ENCODE assay signal across 9 cellular contexts in the genomic region with DNA sequence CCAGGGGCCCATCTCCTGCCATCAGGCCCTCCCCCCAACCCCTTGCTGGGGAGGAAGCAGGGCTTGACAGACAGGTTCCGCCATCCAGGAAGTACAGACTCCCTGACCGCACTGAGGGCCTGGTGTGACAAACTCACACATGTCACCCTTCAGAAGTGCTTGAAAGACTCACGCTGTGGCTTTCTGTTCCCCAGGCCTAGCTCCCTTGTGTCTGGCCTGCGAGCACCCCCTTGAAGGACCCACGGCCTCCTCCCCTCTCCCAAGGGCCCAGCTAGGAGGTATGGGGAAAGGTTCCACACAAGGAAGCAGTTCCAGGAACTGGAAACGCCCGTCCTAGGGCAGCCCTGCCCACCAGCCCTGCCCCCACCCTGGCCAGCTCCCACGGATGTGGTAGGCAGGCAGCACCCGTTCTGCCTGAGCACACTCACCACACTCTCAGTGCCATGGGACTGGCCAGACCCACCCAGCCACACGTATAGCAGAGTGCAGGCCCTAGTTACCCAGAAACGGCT. TPM values are rescaled to one million over a fixed set of nuclear protein-coding genes. Genes with fewer than 3 reads are reported as not detected.
DNase-seq lines count a peak whose midpoint lies in the region; ATAC-seq and TF ChIP-seq lines count a peak whose summit lies in the region.
"Had no signal": no experiment of that assay in that cellular context is flagged by ENCODE, and none has a peak within 500 bp of the region (broad histone marks: within the 10 kb centered on the region; RNA-seq: fewer than 3 reads in every experiment).

No MANE protein-coding gene starts in this region.

- no peak for TF ChIP-seq CTCF in DOHH2 (IDR thresholded peaks at IDR 0.05; ENCODE audit: low read depth, low read length, poor library complexity, severe bottlenecking)

- H3K9me3 Mint-ChIP-seq in activated CD8-positive, alpha-beta T cell treated with anti-CD3 and anti-CD28 coated beads, Interleukin-2, amount 10 ng/mL, durations not matched to agents 7 days and 5 days (ENCODE audit: insufficient read depth) = no peaks in the 10 kb centered on the region

- no peaks in the 10 kb centered on the region for H3K27me3 Mint-ChIP-seq in activated CD8-positive, alpha-beta T cell treated with anti-CD3 and anti-CD28 coated beads, Interleukin-2, amount 10 ng/mL, durations not matched to agents 7 days and 5 days (ENCODE audit: low read depth)

- peak overlapping the region; percentile 97 for H3K27ac Mint-ChIP-seq in activated CD8-positive, alpha-beta T cell treated with anti-CD3 and anti-CD28 coated beads, Interleukin-2, amount 10 ng/mL, durations not matched to agents 7 days and 5 days

- peak overlapping the region; percentile 85 for H3K27ac ChIP-seq in DOHH2 (ENCODE audit: low read depth, low read length)

- peak overlapping the region; percentile 37 for H3K9ac ChIP-seq in skeletal muscle satellite cell (ENCODE audit: low read depth, low read length)

- H3K9me2 ChIP-seq in DOHH2 (replicated peaks; ENCODE audit: control insufficient read depth, low read length) = no peaks in the 10 kb centered on the region

- POLR2A ChIA-PET in activated CD8-positive, alpha-beta T cell treated with anti-CD3 and anti-CD28 coated beads, Interleukin-2, amount 10 ng/mL, durations not matched to agents 7 days and 5 days (lab: Charles Lee) = interaction anchor here (1.0 to 2.3 kb wide), 7 partner anchors 9 to 165 kb away, joined by 3 to 17 read pairs (median 6); a partner anchor contains a TSS

- peak; percentile 57 for DNase-seq in LHCN-M2 (ENCODE audit: low read depth)
- DNase-seq in activated CD8-positive, alpha-beta T cell treated with anti-CD3 and anti-CD28 coated beads, Interleukin-2, amount 10 ng/mL, durations not matched to agents 7 days and 5 days = peak; percentile 93
- DNase-seq in germinal center (ENCODE audit: low spot score) = peak; percentile 84
- no peak for DNase-seq in NCI-H2107 (lab: John Stamatoyannopoulos, UW)
- no peak for DNase-seq in SHP77 (lab: John Stamatoyannopoulos, UW)

- H3K79me2 ChIP-seq in DOHH2 (ENCODE audit: control insufficient read depth, low read length) = peaks cover 70% of the 10 kb centered on the region

- peak; percentile 60 for ATAC-seq in GM21619 (IDR thresholded peaks at IDR 0.05; ENCODE audit: unreplicated experiment)
- peak; percentile 81 for ATAC-seq in activated CD8-positive, alpha-beta T cell treated with anti-CD3 and anti-CD28 coated beads, Interleukin-2, amount 10 ng/mL, durations not matched to agents 7 days and 5 days

- H3K4me3 Mint-ChIP-seq in activated CD8-positive, alpha-beta T cell treated with anti-CD3 and anti-CD28 coated beads, Interleukin-2, amount 10 ng/mL, durations not matched to agents 7 days and 5 days = peak overlapping the region; percentile 74

- H3K36me3 Mint-ChIP-seq in activated CD8-positive, alpha-beta T cell treated with anti-CD3 and anti-CD28 coated beads, Interleukin-2, amount 10 ng/mL, durations not matched to agents 7 days and 5 days (ENCODE audit: low read depth) = peaks cover 83% of the 10 kb centered on the region

- no peaks in the 10 kb centered on the region for H3K27me3 ChIP-seq in DOHH2 (ENCODE audit: control insufficient read depth, low read length)
- no peaks in the 10 kb centered on the region for H3K27me3 ChIP-seq in skeletal muscle satellite cell (ENCODE audit: control insufficient read depth, insufficient read depth, low read length)
- H3K27me3 ChIP-seq: tibial artery had no signal

- H3F3A ChIP-seq in DOHH2 (ENCODE audit: control insufficient read depth, insufficient read depth) = peaks cover 21% of the 10 kb centered on the region

- no peaks in the 10 kb centered on the region for H3K9me3 ChIP-seq in DOHH2 (ENCODE audit: control insufficient read depth, insufficient read depth, low read length)
- no peaks in the 10 kb centered on the region for H3K9me3 ChIP-seq in skeletal muscle satellite cell (replicated peaks; ENCODE audit: low read length)
- H3K9me3 ChIP-seq: tibial artery had no signal

- CTCF ChIA-PET in activated CD8-positive, alpha-beta T cell treated with anti-CD3 and anti-CD28 coated beads, Interleukin-2, amount 10 ng/mL, durations not matched to agents 7 days and 5 days (lab: Charles Lee) = interaction anchor here (0.7 to 2.4 kb wide), 12 partner anchors 9 to 141 kb away, joined by 3 to 18 read pairs (median 6); no protein-coding TSS in a partner anchor

- H3K4me1 Mint-ChIP-seq in activated CD8-positive, alpha-beta T cell treated with anti-CD3 and anti-CD28 coated beads, Interleukin-2, amount 10 ng/mL, durations not matched to agents 7 days and 5 days (ENCODE audit: low read depth) = peaks cover 99% of the 10 kb centered on the region

- peak overlapping the region; percentile 55 for H3K4me3 ChIP-seq in DOHH2 (ENCODE audit: low read length)
- H3K4me3 ChIP-seq in skeletal muscle satellite cell (ENCODE audit: low read length) = no peak overlapping the region
- H3K4me3 ChIP-seq: tibial artery had no signal

- peaks cover 98% of the 10 kb centered on the region for H3K36me3 ChIP-seq in DOHH2 (ENCODE audit: control insufficient read depth, low read length)
- peaks cover 68% of the 10 kb centered on the region for H3K36me3 ChIP-seq in skeletal muscle satellite cell (ENCODE audit: insufficient read depth, low read length)

- H3K4me1 ChIP-seq in DOHH2 (ENCODE audit: control insufficient read depth, low read length) = peaks cover 63% of the 10 kb centered on the region
- peaks cover 43% of the 10 kb centered on the region for H3K4me1 ChIP-seq in skeletal muscle satellite cell (ENCODE audit: control insufficient read depth, insufficient read depth, low read length)

- H4K20me1 ChIP-seq in DOHH2 (ENCODE audit: control insufficient read depth, insufficient read depth, low read depth, low read length) = peaks cover 43% of the 10 kb centered on the region

- H3K4me2 ChIP-seq in DOHH2 (ENCODE audit: low read length) (peak overlapping the region; percentile 83), skeletal muscle satellite cell (ENCODE audit: low read length) (no peak overlapping the region)

RNA-seq across cellular contexts. Expression of a gene that starts 26.7 kb away (rescaled TPM):
- total RNA-seq in LHCN-M2 (2014; rRNA removed) = 244 and 317 TPM in 2 replicates
- polyA plus RNA-seq in LHCN-M2 (2012) = 157 TPM
- total RNA-seq in activated CD8-positive, alpha-beta T cell treated with anti-CD3 and anti-CD28 coated beads, Interleukin-2, amount 10 ng/mL, durations not matched to agents 7 days and 5 days = 100 to 1,000 TPM; 113 to 123 TPM
- 95.6 and 211 TPM in 2 replicates for total RNA-seq in skeletal muscle satellite cell (2012; rRNA removed)

Comparison
In these comparisons a context has a peak if more than half of its experiments do, and no peak if none do; other contexts are left out.
1. DNase-seq: peak in LHCN-M2 (single experiment), activated CD8-positive, alpha-beta T cell treated with anti-CD3 and anti-CD28 coated beads, Interleukin-2, amount 10 ng/mL, durations not matched to agents 7 days and 5 days (single experiment) and germinal center (single experiment); none in NCI-H2107 (single experiment) and SHP77 (0 of 2).